ENCODE assay signal across 18 cellular contexts in genomic region chr4:1863297-1864033, GRCh38. TPM values are rescaled to one million over a fixed set of nuclear protein-coding genes. Genes with fewer than 3 reads are reported as not detected.
DNase-seq lines count a peak whose midpoint lies in the region; ATAC-seq and TF ChIP-seq lines count a peak whose summit lies in the region.
"Had no signal": no experiment of that assay in that cellular context is flagged by ENCODE, and none has a peak within 500 bp of the region (broad histone marks: within the 10 kb centered on the region; RNA-seq: fewer than 3 reads in every experiment).

No MANE protein-coding gene starts in this region.

- H3K27me3 ChIP-seq in hepatocyte: no peaks in the 10 kb centered on the region
- no peaks in the 10 kb centered on the region for H3K27me3 ChIP-seq in colonic mucosa

- no peaks in the 10 kb centered on the region for H3K9me2 ChIP-seq in hepatocyte (replicated peaks; ENCODE audit: insufficient read depth)

- H3K4me3 ChIP-seq in hepatocyte (no peak overlapping the region), colonic mucosa (no peak overlapping the region)
- H3K4me3 ChIP-seq: lung, psoas muscle, SK-N-MC had no signal

- H3K27ac ChIP-seq in hepatocyte: peak overlapping the region; percentile 78
- no peak overlapping the region for H3K27ac ChIP-seq in colonic mucosa
- H3K27ac ChIP-seq: heart right ventricle, psoas muscle, SK-N-MC, tibial artery had no signal

- H3K27ac Mint-ChIP-seq in activated CD4-positive, alpha-beta T cell treated with anti-CD3 and anti-CD28 coated beads, Interleukin-2, amount 10 ng/mL, durations not matched to agents 24 days and 14 days: peak overlapping the region; percentile 39
- H3K27ac Mint-ChIP-seq in T-cell: peak overlapping the region; percentile 54 to 55

- H3K36me3 ChIP-seq in hepatocyte (replicated peaks; ENCODE audit: insufficient read depth, low read depth): no peaks in the 10 kb centered on the region
- H3K36me3 ChIP-seq in colonic mucosa: no peaks in the 10 kb centered on the region
- H3K36me3 ChIP-seq: heart right ventricle, tibial artery had no signal

- TF ChIP-seq CTCF in hepatocyte (IDR thresholded peaks at IDR 0.05; ENCODE audit: poor library complexity) (no peak), colonic mucosa (IDR thresholded peaks at IDR 0.05) (no peak)

- H3K9me3 ChIP-seq in hepatocyte (ENCODE audit: low read depth) (no peaks in the 10 kb centered on the region), colonic mucosa (no peaks in the 10 kb centered on the region)
- H3K9me3 ChIP-seq: heart right ventricle, psoas muscle, tibial artery had no signal

- CTCF ChIA-PET in T-cell (lab: Charles Lee): no interaction called here

- peak overlapping the region; percentile 64 for H3K4me3 Mint-ChIP-seq in activated CD4-positive, alpha-beta T cell treated with anti-CD3 and anti-CD28 coated beads, Interleukin-2, amount 10 ng/mL, durations not matched to agents 24 days and 14 days
- peak overlapping the region; percentile 21 to 82 (median 28) for H3K4me3 Mint-ChIP-seq in T-cell

- H3K4me1 Mint-ChIP-seq in activated CD4-positive, alpha-beta T cell treated with anti-CD3 and anti-CD28 coated beads, Interleukin-2, amount 10 ng/mL, durations not matched to agents 24 days and 14 days: peaks cover 19% of the 10 kb centered on the region
- H3K4me1 Mint-ChIP-seq in T-cell: peaks cover 18 to 21% (median 21%) of the 10 kb centered on the region in 3 donors

- no peak overlapping the region for H3K4me2 ChIP-seq in hepatocyte

- H3K9me3 Mint-ChIP-seq in activated CD4-positive, alpha-beta T cell treated with anti-CD3 and anti-CD28 coated beads, Interleukin-2, amount 10 ng/mL, durations not matched to agents 24 days and 14 days: no peaks in the 10 kb centered on the region
- H3K9me3 Mint-ChIP-seq in T-cell: no peaks in the 10 kb centered on the region

- no peaks in the 10 kb centered on the region for H3K27me3 Mint-ChIP-seq in activated CD4-positive, alpha-beta T cell treated with anti-CD3 and anti-CD28 coated beads, Interleukin-2, amount 10 ng/mL, durations not matched to agents 24 days and 14 days
- H3K27me3 Mint-ChIP-seq in T-cell: peaks cover 0 to 4% of the 10 kb centered on the region in 2 donors

- no peaks in the 10 kb centered on the region for H4K20me1 ChIP-seq in hepatocyte (ENCODE audit: insufficient read depth, poor library complexity, severe bottlenecking)

- H3K4me1 ChIP-seq in hepatocyte (ENCODE audit: insufficient read depth) (peaks cover 35% of the 10 kb centered on the region), colonic mucosa (peaks cover 1% of the 10 kb centered on the region)
- H3K4me1 ChIP-seq: psoas muscle had no signal

- no peaks in the 10 kb centered on the region for H3K36me3 Mint-ChIP-seq in activated CD4-positive, alpha-beta T cell treated with anti-CD3 and anti-CD28 coated beads, Interleukin-2, amount 10 ng/mL, durations not matched to agents 24 days and 14 days (ENCODE audit: low read depth)
- H3K36me3 Mint-ChIP-seq in T-cell: no peaks in the 10 kb centered on the region

- DNase-seq in activated CD4-positive, alpha-beta T cell treated with anti-CD3 and anti-CD28 coated beads, Interleukin-2, amount 10 ng/mL, durations not matched to agents 24 days and 14 days: peak; percentile 56
- no peak for DNase-seq in activated CD4-positive, alpha-beta T cell treated with anti-CD3 and anti-CD28 coated beads for 48 hours
- DNase-seq in T-cell: no peak
- DNase-seq in hepatocyte (ENCODE audit: low spot score): peak; percentile 3
- peak; percentile 19 for DNase-seq in retina
- DNase-seq in colonic mucosa: no peak
- no peak for DNase-seq in stimulated activated CD4-positive, alpha-beta T cell treated with anti-CD3 and anti-CD28 coated beads, Interleukin-1b, Interleukin-23, amount 100 ng/mL, for 48 hours
- DNase-seq: 8988T; activated CD4-positive, alpha-beta T cell treated with anti-CD3 and anti-CD28 coated beads for 4 hours; anterior cingulate cortex; GOT3; heart right ventricle; psoas muscle; stimulated activated CD4-positive, alpha-beta T cell treated with anti-CD3 and anti-CD28 coated beads, Interleukin-12 subunit alpha, Interleukin-12 subunit beta, amount 100 ng/mL, for 4 hours; tibial artery had no signal

- no peak overlapping the region for H2AFZ ChIP-seq in hepatocyte

- H3K79me2 ChIP-seq in hepatocyte: no peaks in the 10 kb centered on the region

- POLR2A ChIA-PET in T-cell (lab: Charles Lee): interaction anchor here (0.5 to 0.6 kb wide), 2 partner anchors 25 to 1432 kb away, joined by 5 to 6 read pairs; no protein-coding TSS in a partner anchor

- no peak overlapping the region for H3K9ac ChIP-seq in colonic mucosa (ENCODE audit: low read depth in 2 of 2, low read length in 2 of 2)

- intact Hi-C loops in activated CD4-positive, alpha-beta T cell treated with anti-CD3 and anti-CD28 coated beads, Interleukin-2, amount 10 ng/mL, durations not matched to agents 24 days and 14 days (cut with micrococcal nuclease): no loop called here
- intact Hi-C loops in colonic mucosa (cut with DNase I): no loop called here

- 94% methylated on average over 11 of the region's 11 CpGs for WGBS in hepatocyte (ENCODE audit: low lambda C conversion rate, missing lambda C conversion rate)

- ATAC-seq in T-cell (replicated peaks in 1 of 4) (no peak), HG03025 (IDR thresholded peaks at IDR 0.05; ENCODE audit: low FRiP score, unreplicated experiment) (no peak)
- ATAC-seq: psoas muscle had no signal

RNA-seq across cellular contexts. Expression of gene LETM1, which starts 7.5 kb away (rescaled TPM):
- total RNA-seq in activated CD4-positive, alpha-beta T cell treated with anti-CD3 and anti-CD28 coated beads, Interleukin-2, amount 10 ng/mL, durations not matched to agents 24 days and 14 days: 97.2 and 98.7 TPM in 2 replicates
- total RNA-seq in T-cell (10 to 100 TPM; 35.4 to 60.3 (median 53.5) TPM), hepatocyte (39.1 and 46.0 TPM in 2 replicates), colonic mucosa (100 to 1,000 TPM in 1 of 2 donors, 10 to 100 TPM in 1; 76.2 to 139 TPM)
- 24.4 and 29.4 TPM in 2 replicates for polyA plus RNA-seq in hepatocyte

RNA-seq across cellular contexts. Expression of gene NSD2, which starts 7.7 kb away (rescaled TPM):
- 208 and 214 TPM in 2 replicates for total RNA-seq in activated CD4-positive, alpha-beta T cell treated with anti-CD3 and anti-CD28 coated beads, Interleukin-2, amount 10 ng/mL, durations not matched to agents 24 days and 14 days
- 10 to 100 TPM; 40.8 to 55.3 (median 48.3) TPM for total RNA-seq in T-cell
- total RNA-seq in hepatocyte: 26.9 and 30.8 TPM in 2 replicates
- polyA plus RNA-seq in hepatocyte: 22.0 and 25.7 TPM in 2 replicates
- 100 to 1,000 TPM in 1 of 2 donors, 10 to 100 TPM in 1; 80.1 to 176 TPM for total RNA-seq in colonic mucosa

Comparison
In these comparisons a context has a peak if more than half of its experiments do, and no peak if none do; other contexts are left out.
1. DNase-seq: peak in activated CD4-positive, alpha-beta T cell treated with anti-CD3 and anti-CD28 coated beads, Interleukin-2, amount 10 ng/mL, durations not matched to agents 24 days and 14 days (single experiment), hepatocyte (single experiment) and retina (single experiment); none in activated CD4-positive, alpha-beta T cell treated with anti-CD3 and anti-CD28 coated beads for 48 hours (single experiment), T-cell (0 of 34), colonic mucosa (single experiment) and stimulated activated CD4-positive, alpha-beta T cell treated with anti-CD3 and anti-CD28 coated beads, Interleukin-1b, Interleukin-23, amount 100 ng/mL, for 48 hours (single experiment).